ENCODE assay signal across 16 cellular contexts in genomic region chr2:23536326-23536725, GRCh38.
DNase-seq lines count a peak whose midpoint lies in the region; TF ChIP-seq lines count a peak whose summit lies in the region.
"Had no signal": no experiment of that assay in that cellular context is flagged by ENCODE, and none has a peak within 500 bp of the region (broad histone marks: within the 10 kb centered on the region; RNA-seq: fewer than 3 reads in every experiment).

No MANE protein-coding gene starts in this region.

- peak overlapping the region; percentile 26 to 88 (median 79) for H3K27ac Mint-ChIP-seq in brain

- TF ChIP-seq POLR2A in prostate gland (IDR thresholded peaks at IDR 0.05) (no peak), stomach (IDR thresholded peaks at IDR 0.05) (no peak)

- H3K36me3 ChIP-seq in prostate gland = no peaks in the 10 kb centered on the region
- H3K36me3 ChIP-seq in stomach = no peaks in the 10 kb centered on the region
- H3K36me3 ChIP-seq: BLaER1 had no signal

- H3K4me3 ChIP-seq in prostate gland (no peak overlapping the region), stomach (no peak overlapping the region)
- H3K4me3 ChIP-seq: BLaER1, GM12878 had no signal

- DNase-seq in NCI-H1092 (lab: John Stamatoyannopoulos, UW) = peak; percentile 70
- no peak for DNase-seq in NCI-H1092 treated with DMSO at 0.1 percent for 48 hours (lab: John Stamatoyannopoulos, UW)
- peak; percentile 52 for DNase-seq in NCI-H2227 treated with DMSO at 0.1 percent for 48 hours (lab: John Stamatoyannopoulos, UW)
- DNase-seq in prostate gland (ENCODE audit: low spot score) = no peak
- DNase-seq in DMS53 (lab: John Stamatoyannopoulos, UW) = no peak
- DNase-seq in activated CD4-positive, alpha-beta T cell treated with anti-CD3 and anti-CD28 coated beads for 1 hour = no peak
- no peak for DNase-seq in stomach
- DNase-seq: 8988T, DMS153, H7, Karpas-422, NCI-H187, SIG-M5 had no signal

- H3K9me3 ChIP-seq in prostate gland = no peaks in the 10 kb centered on the region
- no peaks in the 10 kb centered on the region for H3K9me3 ChIP-seq in stomach
- H3K9me3 ChIP-seq: BLaER1 had no signal

- peaks cover 0 to 3% (median 0%) of the 10 kb centered on the region in 5 experiments for H3K9me3 Mint-ChIP-seq in brain

- H3K4me1 Mint-ChIP-seq in brain = peaks cover 96% of the 10 kb centered on the region

- intact Hi-C loops in prostate gland (cut with DNase I) (no loop called here), stomach (cut with DNase I; ENCODE audit: low total_unique reads) (no loop called here)

- H3K27me3 Mint-ChIP-seq in brain = peaks cover 7% of the 10 kb centered on the region

- H3K27ac ChIP-seq in prostate gland (peak overlapping the region; percentile 46 to 54), stomach (peak overlapping the region in 1 of 5 donors; percentile 53)
- H3K27ac ChIP-seq: BLaER1 had no signal

- no peak overlapping the region for H3K4me3 Mint-ChIP-seq in brain

- H3K27me3 ChIP-seq in prostate gland (replicated peaks; ENCODE audit: insufficient read depth) (no peaks in the 10 kb centered on the region), stomach (no peaks in the 10 kb centered on the region)
- H3K27me3 ChIP-seq: BLaER1 had no signal

- whole genome bisulfite sequencing in prostate gland = 47% methylated on average over 13 of the region's 13 CpGs
- 77 to 90% (median 81%) methylated on average over 13 of the region's 13 CpGs for WGBS in stomach, 5 donors

- peaks cover 6% of the 10 kb centered on the region for H3K4me1 ChIP-seq in prostate gland (replicated peaks)
- H3K4me1 ChIP-seq in stomach = peaks cover 0 to 28% (median 6%) of the 10 kb centered on the region in 4 donors

- TF ChIP-seq CTCF in brain (conservative IDR thresholded peaks at IDR 0.05) = no peak
- TF ChIP-seq CTCF in prostate gland (IDR thresholded peaks at IDR 0.05) = no peak
- no peak for TF ChIP-seq CTCF in stomach (IDR thresholded peaks at IDR 0.05)

- no peak for TF ChIP-seq EP300 in stomach (IDR thresholded peaks at IDR 0.05)

- no peaks in the 10 kb centered on the region for H3K36me3 Mint-ChIP-seq in brain

Comparison
In these comparisons a context has a peak if more than half of its experiments do, and no peak if none do; other contexts are left out.
1. DNase-seq: peak in NCI-H1092 (single experiment) and NCI-H2227 treated with DMSO at 0.1 percent for 48 hours (single experiment); none in NCI-H1092 treated with DMSO at 0.1 percent for 48 hours (single experiment), prostate gland (single experiment), DMS53 (single experiment), activated CD4-positive, alpha-beta T cell treated with anti-CD3 and anti-CD28 coated beads for 1 hour (single experiment) and stomach (single experiment).